In genomic region chr12:67790660-67791059, GRCh38 we compare ENCODE assay signal across 17 cellular contexts.
DNase-seq lines count a peak whose midpoint lies in the region; ATAC-seq and TF ChIP-seq lines count a peak whose summit lies in the region.
"Had no signal": no experiment of that assay in that cellular context is flagged by ENCODE, and none has a peak within 500 bp of the region (broad histone marks: within the 10 kb centered on the region; RNA-seq: fewer than 3 reads in every experiment).

No MANE protein-coding gene starts in this region.

- no TSS peak for BruUV-seq in PC-3 (replicated peaks; lab: Mats Ljungman, UMichigan)

- H3K9me3 ChIP-seq in right cardiac atrium (ENCODE audit: control insufficient read depth, low read length) (no peaks in the 10 kb centered on the region), PC-3 (ENCODE audit: low read length) (no peaks in the 10 kb centered on the region), osteoblast (ENCODE audit: low read depth, low read length) (no peaks in the 10 kb centered on the region), esophagus muscularis mucosa (no peaks in the 10 kb centered on the region)

- H3K36me3 ChIP-seq in PC-3 (ENCODE audit: low read depth, low read length) (no peaks in the 10 kb centered on the region), osteoblast (ENCODE audit: insufficient read depth, low read length) (no peaks in the 10 kb centered on the region), esophagus muscularis mucosa (no peaks in the 10 kb centered on the region)

- DNase-seq in left ventricle myocardium superior = no peak
- DNase-seq in right cardiac atrium = no peak
- peak; percentile 37 for DNase-seq in NCI-H2029 treated with DMSO at 0.1 percent for 48 hours (lab: John Stamatoyannopoulos, UW)
- DNase-seq in PC-3 = peak; percentile 22
- DNase-seq in osteoblast (ENCODE audit: insufficient read length, low spot score, missing footprints) = no peak
- DNase-seq in esophagus muscularis mucosa (ENCODE audit: extremely low spot score) = no peak
- DNase-seq in hippocampal formation (lab: John Stamatoyannopoulos, UW) = no peak
- DNase-seq: CD4-positive, CD25-positive, alpha-beta regulatory T cell; DMS79; GDM1; NCI-H1436; OCI-M1; RPMI8226; SIG-M5 had no signal

- TF ChIP-seq EP300 in esophagus muscularis mucosa (IDR thresholded peaks at IDR 0.05) = no peak

- no peaks in the 10 kb centered on the region for H3K4me1 ChIP-seq in right cardiac atrium (ENCODE audit: control insufficient read depth, insufficient read depth, low read length)
- peaks cover 16% of the 10 kb centered on the region for H3K4me1 ChIP-seq in PC-3 (ENCODE audit: insufficient read depth, low read length)
- peaks cover 15% of the 10 kb centered on the region for H3K4me1 ChIP-seq in osteoblast (ENCODE audit: insufficient read depth, low read length)
- peaks cover 0 to 9% (median 6%) of the 10 kb centered on the region in 4 donors for H3K4me1 ChIP-seq in esophagus muscularis mucosa

- 89% methylated on average over 2 of the region's 2 CpGs for WGBS in right cardiac atrium
- 93% methylated on average over 2 of the region's 2 CpGs for WGBS in esophagus muscularis mucosa

- H3K9ac ChIP-seq in PC-3 (ENCODE audit: low read length) = no peak overlapping the region

- no peaks in the 10 kb centered on the region for H3F3A ChIP-seq in PC-3 (ENCODE audit: low read length, unreplicated experiment)

- no peak overlapping the region for H3K27ac ChIP-seq in right cardiac atrium (ENCODE audit: low read length)
- no peak overlapping the region for H3K27ac ChIP-seq in PC-3 (ENCODE audit: low read length)
- H3K27ac ChIP-seq in osteoblast (ENCODE audit: low read depth, low read length) = no peak overlapping the region
- H3K27ac ChIP-seq in esophagus muscularis mucosa (replicated peaks in 1 of 4) = no peak overlapping the region

- CTCF ChIA-PET in PC-3 (lab: Charles Lee) = no interaction called here

- H2AFZ ChIP-seq in PC-3 (ENCODE audit: low read length) = no peak overlapping the region
- H2AFZ ChIP-seq in osteoblast (ENCODE audit: low read length) = no peak overlapping the region
- H2AFZ ChIP-seq: GM23338 had no signal

- H4K20me1 ChIP-seq in PC-3 (ENCODE audit: low read length) = no peaks in the 10 kb centered on the region
- no peaks in the 10 kb centered on the region for H4K20me1 ChIP-seq in osteoblast (ENCODE audit: insufficient read depth, low read length)

- H3K79me2 ChIP-seq in PC-3 (ENCODE audit: low read length) = no peaks in the 10 kb centered on the region
- no peaks in the 10 kb centered on the region for H3K79me2 ChIP-seq in osteoblast (ENCODE audit: insufficient read depth, low read length)

- no peak for TF ChIP-seq CTCF in PC-3 (conservative IDR thresholded peaks at IDR 0.05; ENCODE audit: low read depth, low read length)
- TF ChIP-seq CTCF in osteoblast (IDR thresholded peaks at IDR 0.05; ENCODE audit: extremely low read depth, low read depth, low read length) = no peak
- no peak for TF ChIP-seq CTCF in esophagus muscularis mucosa (IDR thresholded peaks at IDR 0.05)

- intact Hi-C loops in left ventricle myocardium superior (cut with micrococcal nuclease) (loop anchor here (10.0 kb wide), 1 partner anchor 136 kb away; no protein-coding TSS in a partner anchor), right cardiac atrium (cut with DNase I) (no loop called here), PC-3 (cut with micrococcal nuclease) (no loop called here), esophagus muscularis mucosa (cut with DNase I) (no loop called here)

- H3K4me2 ChIP-seq in PC-3 (ENCODE audit: low read length) = no peak overlapping the region
- H3K4me2 ChIP-seq in osteoblast (ENCODE audit: insufficient read depth, low read length) = no peak overlapping the region

- H3K4me3 ChIP-seq in right cardiac atrium (ENCODE audit: low read length) (no peak overlapping the region), PC-3 (ENCODE audit: low read length) (no peak overlapping the region), osteoblast (ENCODE audit: insufficient read depth, low read length) (no peak overlapping the region), esophagus muscularis mucosa (no peak overlapping the region)
- H3K4me3 ChIP-seq: GM12878, GM23338 had no signal

- H3K27me3 ChIP-seq in right cardiac atrium (ENCODE audit: control insufficient read depth, insufficient read depth) (no peaks in the 10 kb centered on the region), PC-3 (ENCODE audit: low read length) (no peaks in the 10 kb centered on the region), osteoblast (ENCODE audit: insufficient read depth, low read length) (no peaks in the 10 kb centered on the region), esophagus muscularis mucosa (no peaks in the 10 kb centered on the region)

- H3K9me2 ChIP-seq in PC-3 (replicated peaks; ENCODE audit: low read length) = no peaks in the 10 kb centered on the region

- ATAC-seq in left ventricle myocardium superior (peak; percentile 15), right cardiac atrium (no peak), PC-3 (no peak)
- ATAC-seq: GM12878, GM23338, HCT116 had no signal

- TF ChIP-seq POLR2A in esophagus muscularis mucosa (IDR thresholded peaks at IDR 0.05; ENCODE audit: low read depth) = no peak

- POLR2A ChIA-PET in PC-3 (lab: Charles Lee; ENCODE audit: unreplicated experiment) = no interaction called here

Comparison
In these comparisons a context has a peak if more than half of its experiments do, and no peak if none do; other contexts are left out.
1. DNase-seq: peak in NCI-H2029 treated with DMSO at 0.1 percent for 48 hours (single experiment) and PC-3 (single experiment); none in left ventricle myocardium superior (single experiment), right cardiac atrium (0 of 3), osteoblast (single experiment), esophagus muscularis mucosa (single experiment) and hippocampal formation (0 of 2).